In the genomic region with DNA sequence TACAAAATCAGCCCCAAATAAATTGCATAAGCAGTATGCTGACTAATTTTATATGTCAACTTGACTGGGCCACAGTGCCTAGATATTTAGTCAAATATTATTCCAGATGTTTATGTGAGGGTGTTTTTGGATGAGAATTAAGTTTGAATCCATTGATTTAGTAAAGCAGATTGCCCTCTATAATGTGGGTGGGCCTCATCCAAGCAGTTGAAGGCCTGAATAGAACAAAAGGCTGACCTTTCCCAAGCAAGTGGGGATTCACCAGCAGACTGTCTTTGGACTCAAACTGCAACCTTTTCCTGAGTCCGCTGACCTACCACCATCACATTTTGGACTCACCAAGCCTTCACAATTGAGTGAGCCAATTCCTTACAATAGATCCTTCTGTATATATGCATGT, we compare ENCODE assay signal across 30 cellular contexts.
"Had no signal": no experiment of that assay in that cellular context is flagged by ENCODE, and none has a peak within 500 bp of the region (broad histone marks: within the 10 kb centered on the region; RNA-seq: fewer than 3 reads in every experiment).

No MANE protein-coding gene starts in this region.

- H3K4me3 ChIP-seq: ascending aorta, breast epithelium, cardiac muscle cell, colonic mucosa, gastrocnemius medialis, heart left ventricle had no signal

- H3K27ac ChIP-seq: ascending aorta, breast epithelium, cardiac muscle cell, colonic mucosa, epithelial cell of prostate, foreskin keratinocyte, gastrocnemius medialis, heart left ventricle, WERI-Rb-1 had no signal

- H3K4me1 Mint-ChIP-seq: activated B cell treated with CpG ODN at 0.5 μM for 24 hours had no signal

- H3K4me3 Mint-ChIP-seq: activated B cell treated with CpG ODN at 0.5 μM for 24 hours; activated CD8-positive, alpha-beta T cell treated with anti-CD3 and anti-CD28 coated beads for 36 hours; activated naive CD4-positive, alpha-beta T cell treated with anti-CD3 and anti-CD28 coated beads, Interleukin-2, amount 10 ng/mL, durations not matched to agents 7 days and 5 days; activated naive CD8-positive, alpha-beta T cell treated with anti-CD3 and anti-CD28 coated beads, Interleukin-2, amount 10 ng/mL, durations not matched to agents 7 days and 5 days; activated T-cell treated with anti-CD3 and anti-CD28 coated beads, Interleukin-2, amount 50 U/mL, for 4 hours; brain; T-helper 17 cell; T-helper 2 cell treated with Interferon-gamma antibody and Interleukin-4, amounts not matched to agents 5 μg/mL and 100 μg/mL, for 36 hours had no signal

- H3K36me3 Mint-ChIP-seq: activated naive CD4-positive, alpha-beta T cell treated with anti-CD3 and anti-CD28 coated beads, Interleukin-2, amount 10 ng/mL, durations not matched to agents 7 days and 5 days; activated naive CD8-positive, alpha-beta T cell treated with anti-CD3 and anti-CD28 coated beads, Interleukin-2, amount 10 ng/mL, durations not matched to agents 7 days and 5 days; brain had no signal

- H3K27ac Mint-ChIP-seq: activated B cell treated with CpG ODN at 0.5 μM for 24 hours; activated CD8-positive, alpha-beta T cell treated with anti-CD3 and anti-CD28 coated beads for 36 hours; activated naive CD4-positive, alpha-beta T cell treated with anti-CD3 and anti-CD28 coated beads, Interleukin-2, amount 10 ng/mL, durations not matched to agents 7 days and 5 days; activated naive CD8-positive, alpha-beta T cell treated with anti-CD3 and anti-CD28 coated beads, Interleukin-2, amount 10 ng/mL, durations not matched to agents 7 days and 5 days; activated T-helper 2 cell treated with anti-CD3 and anti-CD28 coated beads, Interferon-gamma antibody, Interleukin-2, Interleukin-4, amounts not matched to agents 10 μg/mL and 5 μg/mL and 100 μg/mL, durations not matched to agents 14 hours and 24 hours and 36 hours; T-helper 17 cell; T-helper 2 cell treated with Interferon-gamma antibody and Interleukin-4, amounts not matched to agents 5 μg/mL and 100 μg/mL, for 36 hours had no signal

- H3K9me3 ChIP-seq: ascending aorta, breast epithelium, colonic mucosa, gastrocnemius medialis, heart left ventricle had no signal

- H3K4me1 ChIP-seq: breast epithelium, colonic mucosa had no signal

- H3K27me3 ChIP-seq: ascending aorta, breast epithelium, cardiac muscle cell, colonic mucosa, foreskin keratinocyte, gastrocnemius medialis, heart left ventricle had no signal

- ATAC-seq: activated CD4-positive, CD25-positive, alpha-beta regulatory T cell treated with anti-CD3 and anti-CD28 coated beads, Interleukin-2, amount 50 U/mL, for 24 hours; activated CD8-positive, alpha-beta T cell treated with anti-CD3 and anti-CD28 coated beads for 36 hours; activated T-cell treated with anti-CD3 and anti-CD28 coated beads, Interleukin-2, amount 50 U/mL, for 4 hours; foreskin keratinocyte; gastrocnemius medialis; heart left ventricle; T-helper 17 cell had no signal

- H3K9me3 Mint-ChIP-seq: activated B cell treated with CpG ODN at 0.5 μM for 24 hours; activated naive CD4-positive, alpha-beta T cell treated with anti-CD3 and anti-CD28 coated beads, Interleukin-2, amount 10 ng/mL, durations not matched to agents 7 days and 5 days; activated T-cell treated with anti-CD3 and anti-CD28 coated beads, Interleukin-2, amount 50 U/mL, for 4 hours; T-helper 2 cell treated with Interferon-gamma antibody and Interleukin-4, amounts not matched to agents 5 μg/mL and 100 μg/mL, for 36 hours had no signal

- H3K36me3 ChIP-seq: ascending aorta, breast epithelium, cardiac muscle cell, colonic mucosa, gastrocnemius medialis, heart left ventricle, WERI-Rb-1 had no signal

- DNase-seq: activated B cell treated with CpG ODN at 0.5 μM for 24 hours; activated CD4-positive, alpha-beta T cell treated with anti-CD3 and anti-CD28 coated beads for 48 hours; activated CD4-positive, alpha-beta T cell treated with anti-CD3 and anti-CD28 coated beads, Interleukin-2, amount 50 U/mL, for 1 hour; activated CD4-positive, alpha-beta T cell treated with anti-CD3 and anti-CD28 coated beads, Interleukin-2, amount 50 U/mL, for 48 hours; activated CD8-positive, alpha-beta memory T cell treated with anti-CD3 and anti-CD28 coated beads for 24 hours; activated CD8-positive, alpha-beta T cell treated with anti-CD3 and anti-CD28 coated beads for 36 hours; activated effector memory CD4-positive, alpha-beta T cell treated with anti-CD3 and anti-CD28 coated beads, Interleukin-2, amount 50 U/mL, for 16 hours; activated naive CD4-positive, alpha-beta T cell treated with anti-CD3 and anti-CD28 coated beads, Interleukin-2, amount 10 ng/mL, durations not matched to agents 7 days and 5 days; activated naive CD8-positive, alpha-beta T cell treated with anti-CD3 and anti-CD28 coated beads, Interleukin-2, amount 10 ng/mL, durations not matched to agents 7 days and 5 days; activated T-cell treated with anti-CD3 and anti-CD28 coated beads, Interleukin-2, amount 50 U/mL, for 4 hours; central memory CD4-positive, alpha-beta T cell; cerebellar nuclear complex; colonic mucosa; effector CD8-positive, alpha-beta T cell; foreskin keratinocyte; gastrocnemius medialis; glutamatergic neuron; heart left ventricle; T-helper 1 cell; T-helper 17 cell; T1000; WERI-Rb-1 had no signal
